ENCODE assay signal across 8 cellular contexts in genomic region chr11:67442504-67443398, GRCh38. TPM values are rescaled to one million over a fixed set of nuclear protein-coding genes. Genes with fewer than 3 reads are reported as not detected.
DNase-seq lines count a peak whose midpoint lies in the region; FAIRE-seq and TF ChIP-seq lines count a peak whose summit lies in the region.

No MANE protein-coding gene starts in this region.

- H3K36me3 ChIP-seq in BLaER1 treated with 17β-estradiol and CSF1 and Interleukin-3, amounts not matched to agents 10 nM and 100 nM = peaks cover 0 to 45% (median 0%) of the 10 kb centered on the region in 11 experiments; a peak in 9 of 22 replicates
- H3K36me3 ChIP-seq in ectodermal cell (ENCODE audit: control insufficient read depth, insufficient read depth, low read length) (no peaks in the 10 kb centered on the region), neural cell (ENCODE audit: insufficient read depth, low read length) (no peaks in the 10 kb centered on the region)

- H3K4me1 ChIP-seq in BLaER1 treated with 17β-estradiol and CSF1 and Interleukin-3, amounts not matched to agents 10 nM and 100 nM = peaks cover 86 to 97% (median 93%) of the 10 kb centered on the region in 10 experiments
- H3K4me1 ChIP-seq in ectodermal cell (ENCODE audit: control insufficient read depth, insufficient read depth, low read length) = peaks cover 4% of the 10 kb centered on the region

- H3K9me3 ChIP-seq in BLaER1 treated with 17β-estradiol and CSF1 and Interleukin-3, amounts not matched to agents 10 nM and 100 nM (replicated peaks in 1 of 11) = no peaks in the 10 kb centered on the region
- H3K9me3 ChIP-seq in ectodermal cell (ENCODE audit: control insufficient read depth, low read length) = no peaks in the 10 kb centered on the region
- H3K9me3 ChIP-seq in neural cell (ENCODE audit: low read length) = no peaks in the 10 kb centered on the region

- peak overlapping the region; percentile 64 to 83 (median 70) for H3K9ac ChIP-seq in BLaER1 treated with 17β-estradiol and CSF1 and Interleukin-3, amounts not matched to agents 10 nM and 100 nM
- H3K9ac ChIP-seq in neural cell (ENCODE audit: low read length) = peak overlapping the region; percentile 80

- H3K4me3 ChIP-seq in BLaER1 treated with 17β-estradiol and CSF1 and Interleukin-3, amounts not matched to agents 10 nM and 100 nM = peak overlapping the region; percentile 41 to 79 (median 66)
- H3K4me3 ChIP-seq in NB4 (ENCODE audit: low read depth, low read length) = no peak overlapping the region
- H3K4me3 ChIP-seq in ectodermal cell (ENCODE audit: insufficient read depth, low read depth, low read length) = peak overlapping the region; percentile 84
- peak overlapping the region; percentile 82 for H3K4me3 ChIP-seq in neural cell (ENCODE audit: low read length)

- H3K79me2 ChIP-seq in neural cell (replicated peaks; ENCODE audit: insufficient read depth, low read length) = no peaks in the 10 kb centered on the region

- peaks cover 0 to 53% (median 23%) of the 10 kb centered on the region in 11 experiments; a peak in 14 of 22 replicates for H4K20me1 ChIP-seq in BLaER1 treated with 17β-estradiol and CSF1 and Interleukin-3, amounts not matched to agents 10 nM and 100 nM
- no peaks in the 10 kb centered on the region for H4K20me1 ChIP-seq in neural cell (ENCODE audit: insufficient read depth)

- no peak for FAIRE-seq in HTR-8/SVneo (lab: Jason Lieb, UNC)

- no peaks in the 10 kb centered on the region for H3F3A ChIP-seq in neural cell (ENCODE audit: insufficient read depth, low read length, poor library complexity, severe bottlenecking)

- no peaks in the 10 kb centered on the region for H3K9me2 ChIP-seq in neural cell (ENCODE audit: insufficient read depth, low read length)

- H3K4me2 ChIP-seq in BLaER1 treated with 17β-estradiol and CSF1 and Interleukin-3, amounts not matched to agents 10 nM and 100 nM = peak overlapping the region; percentile 88 to 99 (median 98)
- peak overlapping the region; percentile 86 for H3K4me2 ChIP-seq in neural cell (ENCODE audit: low read length)

- TF ChIP-seq EP300 in neural cell (conservative IDR thresholded peaks at IDR 0.05; ENCODE audit: poor library complexity, severe bottlenecking) = no peak

- 38 to 40% methylated on average over 45 of the region's 45 CpGs for WGBS in ectodermal cell, 2 experiments

- TF ChIP-seq CTCF in NB4 (IDR thresholded peaks at IDR 0.05; ENCODE audit: low read depth, low read length) (no peak), neural cell (IDR thresholded peaks at IDR 0.05; ENCODE audit: poor library complexity, severe bottlenecking) (no peak)

- peak overlapping the region; percentile 46 to 74 (median 60); a peak in 19 of 22 replicates for H3K27ac ChIP-seq in BLaER1 treated with 17β-estradiol and CSF1 and Interleukin-3, amounts not matched to agents 10 nM and 100 nM
- H3K27ac ChIP-seq in ectodermal cell (ENCODE audit: insufficient read depth, low read depth, low read length, poor library complexity, severe bottlenecking) = no peak overlapping the region
- peak overlapping the region; percentile 56 for H3K27ac ChIP-seq in neural cell (ENCODE audit: low read length)

- DNase-seq in NB4 (ENCODE audit: low read depth) (peak; percentile 38), HTR-8/SVneo (ENCODE audit: insufficient read length, low spot score) (no peak), ecto neural progenitor cell (ENCODE audit: low spot score) (no peak), germinal center (ENCODE audit: low spot score) (no peak), NCI-H1105 (lab: John Stamatoyannopoulos, UW) (no peak)

- no peak for TF ChIP-seq POLR2A in NB4 (IDR thresholded peaks at IDR 0.05; ENCODE audit: extremely low read depth, insufficient read length)

- peak overlapping the region; percentile 14 for H2AFZ ChIP-seq in neural cell (ENCODE audit: low read depth, low read length)

- no peaks in the 10 kb centered on the region for H3K27me3 ChIP-seq in BLaER1 treated with 17β-estradiol and CSF1 and Interleukin-3, amounts not matched to agents 10 nM and 100 nM
- no peaks in the 10 kb centered on the region for H3K27me3 ChIP-seq in ectodermal cell (ENCODE audit: control insufficient read depth, insufficient read depth, low read length, poor library complexity, severe bottlenecking)
- H3K27me3 ChIP-seq in neural cell (ENCODE audit: insufficient read depth, low read depth, low read length) = no peaks in the 10 kb centered on the region

- no peak for TF ChIP-seq RAD21 in neural cell (conservative IDR thresholded peaks at IDR 0.05)

TF ChIP-seq in neural cell, 6 proteins besides CTCF, POLR2A, EP300 and RAD21:
- TF ChIP-seq POLR2AphosphoS5 (IDR thresholded peaks at IDR 0.05) = no peak
- no peak for TF ChIP-seq SMC3 (conservative IDR thresholded peaks at IDR 0.05; ENCODE audit: poor library complexity)
- TF ChIP-seq TAF1 (IDR thresholded peaks at IDR 0.05; ENCODE audit: low read depth) = no peak
- no peak for TF ChIP-seq EZH2 (IDR thresholded peaks at IDR 0.05; ENCODE audit: borderline replicate concordance, insufficient read depth, low read length, poor library complexity, severe bottlenecking)
- no peak for TF ChIP-seq MXI1 (conservative IDR thresholded peaks at IDR 0.05; ENCODE audit: poor library complexity, severe bottlenecking)
- TF ChIP-seq REST (IDR thresholded peaks at IDR 0.05; ENCODE audit: borderline replicate concordance) = no peak

RNA-seq across cellular contexts. Expression of gene CORO1B, which starts 0.5 kb away (rescaled TPM):
- 68.5 TPM for polyA plus RNA-seq in ectodermal cell (2013, experiment 1 of 4)
- 70.4 TPM for polyA plus RNA-seq in ectodermal cell (2013, experiment 2 of 4)
- polyA plus RNA-seq in ectodermal cell (2013, experiment 3 of 4) = 59.3 TPM
- 55.4 TPM for polyA plus RNA-seq in ectodermal cell (2013, experiment 4 of 4)
- 56.7 and 72.3 TPM in 2 replicates for polyA plus RNA-seq in neural cell
- polyA minus RNA-seq in neural cell = 41.2 and 46.0 TPM in 2 replicates

RNA-seq across cellular contexts. Expression of gene PTPRCAP, which starts 5.3 kb away (rescaled TPM):
- polyA plus RNA-seq in ectodermal cell (2013, experiment 1 of 4) = 0.33 TPM
- polyA plus RNA-seq in ectodermal cell (2013, experiment 2 of 4) = 0.71 TPM
- polyA plus RNA-seq in ectodermal cell (2013, experiment 3 of 4) = 1.1 TPM
- polyA plus RNA-seq in ectodermal cell (2013, experiment 4 of 4) = 0.69 TPM
- 1.7 and 3.4 TPM in 2 replicates for polyA plus RNA-seq in neural cell
- 0.49 and 0.69 TPM in 2 replicates for polyA minus RNA-seq in neural cell

RNA-seq across cellular contexts. Expression of gene GPR152, which starts 9.8 kb away (rescaled TPM):
- not detected for polyA plus RNA-seq in ectodermal cell (2013, experiment 1 of 4)
- not detected for polyA plus RNA-seq in ectodermal cell (2013, experiment 2 of 4)
- polyA plus RNA-seq in ectodermal cell (2013, experiment 3 of 4) = not detected
- polyA plus RNA-seq in ectodermal cell (2013, experiment 4 of 4) = not detected
- polyA plus RNA-seq in neural cell = not detected in 2 replicates
- polyA minus RNA-seq in neural cell = not detected in 2 replicates

RNA-seq across cellular contexts. Expression of gene CABP4, which starts 12.4 kb away (rescaled TPM):
- polyA plus RNA-seq in ectodermal cell (2013, experiment 1 of 4) = not detected
- not detected for polyA plus RNA-seq in ectodermal cell (2013, experiment 2 of 4)
- polyA plus RNA-seq in ectodermal cell (2013, experiment 3 of 4) = not detected
- not detected for polyA plus RNA-seq in ectodermal cell (2013, experiment 4 of 4)
- polyA plus RNA-seq in neural cell = not detected in 2 replicates
- polyA minus RNA-seq in neural cell = not detected in 2 replicates

RNA-seq across cellular contexts. Expression of gene RPS6KB2, which starts 14.5 kb away (rescaled TPM):
- polyA plus RNA-seq in ectodermal cell (2013, experiment 1 of 4) = 51.2 TPM
- 52.6 TPM for polyA plus RNA-seq in ectodermal cell (2013, experiment 2 of 4)
- 37.5 TPM for polyA plus RNA-seq in ectodermal cell (2013, experiment 3 of 4)
- polyA plus RNA-seq in ectodermal cell (2013, experiment 4 of 4) = 41.4 TPM
- polyA plus RNA-seq in neural cell = 92.8 and 95.0 TPM in 2 replicates
- 24.8 and 30.4 TPM in 2 replicates for polyA minus RNA-seq in neural cell
